Comparison of ENCODE assay signal across 1 cellular context in genomic region chr5:131999991-132000490, GRCh38.
TF ChIP-seq lines count a peak whose summit lies in the region.

No MANE protein-coding gene starts in this region.

TF ChIP-seq in H1, 55 proteins besides CTCF, POLR2A, EP300 and RAD21:
- no peak for TF ChIP-seq BACH1 (IDR thresholded peaks at IDR 0.05; ENCODE audit: low read length)
- TF ChIP-seq CHD1 (IDR thresholded peaks at IDR 0.05; ENCODE audit: low read depth, low read length): no peak
- no peak for TF ChIP-seq KDM1A (IDR thresholded peaks at IDR 0.05; ENCODE audit: borderline replicate concordance, low read length)
- TF ChIP-seq MAFK (IDR thresholded peaks at IDR 0.05; ENCODE audit: low read depth, low read length): no peak
- TF ChIP-seq NANOG (IDR thresholded peaks at IDR 0.05; ENCODE audit: insufficient read depth, low read depth, low read length, poor library complexity, severe bottlenecking): no peak
- TF ChIP-seq SAP30 (IDR thresholded peaks at IDR 0.05; ENCODE audit: insufficient read depth, insufficient replicate concordance, low read length): no peak
- no peak for TF ChIP-seq TBP (IDR thresholded peaks at IDR 0.05; ENCODE audit: low read depth, low read length)
- no peak for TF ChIP-seq EGR1 (IDR thresholded peaks at IDR 0.05; ENCODE audit: borderline replicate concordance, low read depth, low read length)
- no peak for TF ChIP-seq ATF2 (IDR thresholded peaks at IDR 0.05; ENCODE audit: low read length)
